ENCODE assay signal across 1 cellular context in the genomic region with DNA sequence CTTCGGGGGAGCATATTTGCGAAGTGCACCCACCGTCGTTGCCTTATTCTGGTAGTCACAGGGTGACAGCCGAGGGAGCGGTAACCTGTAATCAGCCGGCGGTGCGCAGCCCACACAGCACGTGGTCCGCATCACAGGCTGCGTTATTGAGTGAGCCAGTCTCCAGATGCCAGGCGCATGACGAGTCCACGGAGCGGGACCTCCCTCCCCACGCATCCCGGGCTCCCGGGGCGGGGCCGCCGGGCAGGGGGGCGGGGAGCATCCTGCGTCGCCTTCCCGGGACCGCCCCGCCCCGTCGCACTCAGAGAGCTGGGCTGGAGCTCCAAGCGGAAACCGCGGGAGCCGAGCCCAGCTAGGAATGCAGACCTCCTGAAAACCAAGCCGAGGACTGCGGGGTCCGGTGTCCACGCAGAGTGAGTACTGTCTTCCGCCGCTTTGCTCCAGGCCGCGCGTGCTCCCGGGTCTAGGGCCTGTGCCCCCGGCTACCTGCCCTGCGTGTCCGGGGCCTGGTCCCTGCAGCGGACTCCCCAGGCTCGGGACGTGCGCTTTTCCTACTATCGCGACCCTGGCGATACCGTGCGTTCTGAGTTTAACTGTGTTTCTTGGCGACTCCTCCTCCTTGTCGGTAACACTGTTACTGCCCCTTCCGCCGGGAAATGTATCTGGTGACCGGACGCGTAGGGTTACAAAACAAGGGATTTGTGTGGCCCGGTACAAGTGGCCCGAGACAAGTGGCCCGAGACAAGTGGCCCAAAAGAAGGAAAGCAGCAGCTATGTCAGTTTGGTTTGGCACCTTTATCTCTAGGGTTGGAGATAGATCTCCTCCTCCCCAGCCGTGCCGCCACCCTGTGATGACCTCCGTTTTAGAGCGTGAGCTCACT.
TF ChIP-seq lines count a peak whose summit lies in the region.

No MANE protein-coding gene starts in this region.

TF ChIP-seq in HepG2, 621 proteins besides CTCF, POLR2A, EP300 and RAD21 (continued from another document and continues in another):
- TF ChIP-seq, protein P1, sequence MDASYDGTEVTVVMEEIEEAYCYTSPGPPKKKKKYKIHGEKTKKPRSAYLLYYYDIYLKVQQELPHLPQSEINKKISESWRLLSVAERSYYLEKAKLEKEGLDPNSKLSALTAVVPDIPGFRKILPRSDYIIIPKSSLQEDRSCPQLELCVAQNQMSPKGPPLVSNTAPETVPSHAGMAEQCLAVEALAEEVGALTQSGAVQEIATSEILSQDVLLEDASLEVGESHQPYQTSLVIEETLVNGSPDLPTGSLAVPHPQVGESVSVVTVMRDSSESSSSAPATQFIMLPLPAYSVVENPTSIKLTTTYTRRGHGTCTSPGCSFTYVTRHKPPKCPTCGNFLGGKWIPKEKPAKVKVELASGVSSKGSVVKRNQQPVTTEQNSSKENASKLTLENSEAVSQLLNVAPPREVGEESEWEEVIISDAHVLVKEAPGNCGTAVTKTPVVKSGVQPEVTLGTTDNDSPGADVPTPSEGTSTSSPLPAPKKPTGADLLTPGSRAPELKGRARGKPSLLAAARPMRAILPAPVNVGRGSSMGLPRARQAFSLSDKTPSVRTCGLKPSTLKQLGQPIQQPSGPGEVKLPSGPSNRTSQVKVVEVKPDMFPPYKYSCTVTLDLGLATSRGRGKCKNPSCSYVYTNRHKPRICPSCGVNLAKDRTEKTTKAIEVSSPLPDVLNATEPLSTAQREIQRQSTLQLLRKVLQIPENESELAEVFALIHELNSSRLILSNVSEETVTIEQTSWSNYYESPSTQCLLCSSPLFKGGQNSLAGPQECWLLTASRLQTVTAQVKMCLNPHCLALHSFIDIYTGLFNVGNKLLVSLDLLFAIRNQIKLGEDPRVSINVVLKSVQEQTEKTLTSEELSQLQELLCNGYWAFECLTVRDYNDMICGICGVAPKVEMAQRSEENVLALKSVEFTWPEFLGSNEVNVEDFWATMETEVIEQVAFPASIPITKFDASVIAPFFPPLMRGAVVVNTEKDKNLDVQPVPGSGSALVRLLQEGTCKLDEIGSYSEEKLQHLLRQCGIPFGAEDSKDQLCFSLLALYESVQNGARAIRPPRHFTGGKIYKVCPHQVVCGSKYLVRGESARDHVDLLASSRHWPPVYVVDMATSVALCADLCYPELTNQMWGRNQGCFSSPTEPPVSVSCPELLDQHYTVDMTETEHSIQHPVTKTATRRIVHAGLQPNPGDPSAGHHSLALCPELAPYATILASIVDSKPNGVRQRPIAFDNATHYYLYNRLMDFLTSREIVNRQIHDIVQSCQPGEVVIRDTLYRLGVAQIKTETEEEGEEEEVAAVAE (CRISPR knock-in tag; IDR thresholded peaks at IDR 0.05; ENCODE audit: borderline replicate concordance), result no peak
- no peak for TF ChIP-seq ZNF790 (CRISPR knock-in tag; IDR thresholded peaks at IDR 0.05; ENCODE audit: borderline replicate concordance)
- TF ChIP-seq ETV5 (CRISPR knock-in tag; IDR thresholded peaks at IDR 0.05; ENCODE audit: borderline replicate concordance), result no peak; the same call in 1 of the 2 replicates
- TF ChIP-seq PAWR (CRISPR knock-in tag; IDR thresholded peaks at IDR 0.05; ENCODE audit: borderline replicate concordance), result no peak
- TF ChIP-seq RFX1 (IDR thresholded peaks at IDR 0.05), result no peak
- TF ChIP-seq SRSF9 (IDR thresholded peaks at IDR 0.05; ENCODE audit: borderline replicate concordance, insufficient read depth, low read depth, low read length, poor library complexity, severe bottlenecking), result no peak
- no peak; the same call in 1 of the 2 replicates for TF ChIP-seq ZNF251 (CRISPR knock-in tag; IDR thresholded peaks at IDR 0.05)
- TF ChIP-seq, protein P2, sequence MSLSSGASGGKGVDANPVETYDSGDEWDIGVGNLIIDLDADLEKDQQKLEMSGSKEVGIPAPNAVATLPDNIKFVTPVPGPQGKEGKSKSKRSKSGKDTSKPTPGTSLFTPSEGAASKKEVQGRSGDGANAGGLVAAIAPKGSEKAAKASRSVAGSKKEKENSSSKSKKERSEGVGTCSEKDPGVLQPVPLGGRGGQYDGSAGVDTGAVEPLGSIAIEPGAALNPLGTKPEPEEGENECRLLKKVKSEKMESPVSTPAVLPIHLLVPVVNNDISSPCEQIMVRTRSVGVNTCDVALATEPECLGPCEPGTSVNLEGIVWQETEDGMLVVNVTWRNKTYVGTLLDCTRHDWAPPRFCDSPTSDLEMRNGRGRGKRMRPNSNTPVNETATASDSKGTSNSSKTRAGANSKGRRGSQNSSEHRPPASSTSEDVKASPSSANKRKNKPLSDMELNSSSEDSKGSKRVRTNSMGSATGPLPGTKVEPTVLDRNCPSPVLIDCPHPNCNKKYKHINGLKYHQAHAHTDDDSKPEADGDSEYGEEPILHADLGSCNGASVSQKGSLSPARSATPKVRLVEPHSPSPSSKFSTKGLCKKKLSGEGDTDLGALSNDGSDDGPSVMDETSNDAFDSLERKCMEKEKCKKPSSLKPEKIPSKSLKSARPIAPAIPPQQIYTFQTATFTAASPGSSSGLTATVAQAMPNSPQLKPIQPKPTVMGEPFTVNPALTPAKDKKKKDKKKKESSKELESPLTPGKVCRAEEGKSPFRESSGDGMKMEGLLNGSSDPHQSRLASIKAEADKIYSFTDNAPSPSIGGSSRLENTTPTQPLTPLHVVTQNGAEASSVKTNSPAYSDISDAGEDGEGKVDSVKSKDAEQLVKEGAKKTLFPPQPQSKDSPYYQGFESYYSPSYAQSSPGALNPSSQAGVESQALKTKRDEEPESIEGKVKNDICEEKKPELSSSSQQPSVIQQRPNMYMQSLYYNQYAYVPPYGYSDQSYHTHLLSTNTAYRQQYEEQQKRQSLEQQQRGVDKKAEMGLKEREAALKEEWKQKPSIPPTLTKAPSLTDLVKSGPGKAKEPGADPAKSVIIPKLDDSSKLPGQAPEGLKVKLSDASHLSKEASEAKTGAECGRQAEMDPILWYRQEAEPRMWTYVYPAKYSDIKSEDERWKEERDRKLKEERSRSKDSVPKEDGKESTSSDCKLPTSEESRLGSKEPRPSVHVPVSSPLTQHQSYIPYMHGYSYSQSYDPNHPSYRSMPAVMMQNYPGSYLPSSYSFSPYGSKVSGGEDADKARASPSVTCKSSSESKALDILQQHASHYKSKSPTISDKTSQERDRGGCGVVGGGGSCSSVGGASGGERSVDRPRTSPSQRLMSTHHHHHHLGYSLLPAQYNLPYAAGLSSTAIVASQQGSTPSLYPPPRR (CRISPR knock-in tag; IDR thresholded peaks at IDR 0.05; ENCODE audit: borderline replicate concordance), result 0 out of 2 replicates have a peak, but pooled peaks have one; percentile 42
- TF ChIP-seq ZNF7 (CRISPR knock-in tag; IDR thresholded peaks at IDR 0.05), result no peak
- peak; percentile 48; the same call in 1 of the 2 replicates for TF ChIP-seq HOXA5 (CRISPR knock-in tag; IDR thresholded peaks at IDR 0.05)
- TF ChIP-seq SIX1 (CRISPR knock-in tag; IDR thresholded peaks at IDR 0.05; ENCODE audit: borderline replicate concordance), result no peak
- TF ChIP-seq, protein P3, sequence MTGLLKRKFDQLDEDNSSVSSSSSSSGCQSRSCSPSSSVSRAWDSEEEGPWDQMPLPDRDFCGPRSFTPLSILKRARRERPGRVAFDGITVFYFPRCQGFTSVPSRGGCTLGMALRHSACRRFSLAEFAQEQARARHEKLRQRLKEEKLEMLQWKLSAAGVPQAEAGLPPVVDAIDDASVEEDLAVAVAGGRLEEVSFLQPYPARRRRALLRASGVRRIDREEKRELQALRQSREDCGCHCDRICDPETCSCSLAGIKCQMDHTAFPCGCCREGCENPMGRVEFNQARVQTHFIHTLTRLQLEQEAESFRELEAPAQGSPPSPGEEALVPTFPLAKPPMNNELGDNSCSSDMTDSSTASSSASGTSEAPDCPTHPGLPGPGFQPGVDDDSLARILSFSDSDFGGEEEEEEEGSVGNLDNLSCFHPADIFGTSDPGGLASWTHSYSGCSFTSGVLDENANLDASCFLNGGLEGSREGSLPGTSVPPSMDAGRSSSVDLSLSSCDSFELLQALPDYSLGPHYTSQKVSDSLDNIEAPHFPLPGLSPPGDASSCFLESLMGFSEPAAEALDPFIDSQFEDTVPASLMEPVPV (CRISPR knock-in tag; IDR thresholded peaks at IDR 0.05), result no peak
- TF ChIP-seq, protein P4, sequence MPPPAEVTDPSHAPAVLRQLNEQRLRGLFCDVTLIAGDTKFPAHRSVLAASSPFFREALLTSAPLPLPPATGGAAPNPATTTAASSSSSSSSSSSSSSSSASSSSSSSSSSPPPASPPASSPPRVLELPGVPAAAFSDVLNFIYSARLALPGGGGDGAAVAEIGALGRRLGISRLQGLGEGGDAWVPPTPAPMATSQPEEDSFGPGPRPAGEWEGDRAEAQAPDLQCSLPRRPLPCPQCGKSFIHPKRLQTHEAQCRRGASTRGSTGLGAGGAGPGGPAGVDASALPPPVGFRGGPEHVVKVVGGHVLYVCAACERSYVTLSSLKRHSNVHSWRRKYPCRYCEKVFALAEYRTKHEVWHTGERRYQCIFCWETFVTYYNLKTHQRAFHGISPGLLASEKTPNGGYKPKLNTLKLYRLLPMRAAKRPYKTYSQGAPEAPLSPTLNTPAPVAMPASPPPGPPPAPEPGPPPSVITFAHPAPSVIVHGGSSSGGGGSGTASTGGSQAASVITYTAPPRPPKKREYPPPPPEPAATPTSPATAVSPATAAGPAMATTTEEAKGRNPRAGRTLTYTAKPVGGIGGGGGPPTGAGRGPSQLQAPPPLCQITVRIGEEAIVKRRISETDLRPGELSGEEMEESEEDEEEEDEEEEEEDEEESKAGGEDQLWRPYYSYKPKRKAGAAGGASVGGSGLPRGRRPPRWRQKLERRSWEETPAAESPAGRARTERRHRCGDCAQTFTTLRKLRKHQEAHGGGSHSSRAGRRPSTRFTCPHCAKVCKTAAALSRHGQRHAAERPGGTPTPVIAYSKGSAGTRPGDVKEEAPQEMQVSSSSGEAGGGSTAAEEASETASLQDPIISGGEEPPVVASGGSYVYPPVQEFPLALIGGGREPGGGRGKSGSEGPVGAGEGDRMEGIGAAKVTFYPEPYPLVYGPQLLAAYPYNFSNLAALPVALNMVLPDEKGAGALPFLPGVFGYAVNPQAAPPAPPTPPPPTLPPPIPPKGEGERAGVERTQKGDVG (CRISPR knock-in tag; IDR thresholded peaks at IDR 0.05; ENCODE audit: borderline replicate concordance), result no peak
- TF ChIP-seq KAT2B (IDR thresholded peaks at IDR 0.05; ENCODE audit: borderline replicate concordance, low read depth, low read length), result no peak
- peak; percentile 62; the same call in 1 of the 2 replicates for TF ChIP-seq ZNF230 (CRISPR knock-in tag; IDR thresholded peaks at IDR 0.05)
- no peak for TF ChIP-seq SALL2 (CRISPR knock-in tag; IDR thresholded peaks at IDR 0.05)
- TF ChIP-seq HMGA1 (CRISPR knock-in tag; conservative IDR thresholded peaks at IDR 0.05), result no peak
- no peak for TF ChIP-seq ZNF577 (CRISPR knock-in tag; IDR thresholded peaks at IDR 0.05; ENCODE audit: borderline replicate concordance, low read depth)
- TF ChIP-seq, protein P5, sequence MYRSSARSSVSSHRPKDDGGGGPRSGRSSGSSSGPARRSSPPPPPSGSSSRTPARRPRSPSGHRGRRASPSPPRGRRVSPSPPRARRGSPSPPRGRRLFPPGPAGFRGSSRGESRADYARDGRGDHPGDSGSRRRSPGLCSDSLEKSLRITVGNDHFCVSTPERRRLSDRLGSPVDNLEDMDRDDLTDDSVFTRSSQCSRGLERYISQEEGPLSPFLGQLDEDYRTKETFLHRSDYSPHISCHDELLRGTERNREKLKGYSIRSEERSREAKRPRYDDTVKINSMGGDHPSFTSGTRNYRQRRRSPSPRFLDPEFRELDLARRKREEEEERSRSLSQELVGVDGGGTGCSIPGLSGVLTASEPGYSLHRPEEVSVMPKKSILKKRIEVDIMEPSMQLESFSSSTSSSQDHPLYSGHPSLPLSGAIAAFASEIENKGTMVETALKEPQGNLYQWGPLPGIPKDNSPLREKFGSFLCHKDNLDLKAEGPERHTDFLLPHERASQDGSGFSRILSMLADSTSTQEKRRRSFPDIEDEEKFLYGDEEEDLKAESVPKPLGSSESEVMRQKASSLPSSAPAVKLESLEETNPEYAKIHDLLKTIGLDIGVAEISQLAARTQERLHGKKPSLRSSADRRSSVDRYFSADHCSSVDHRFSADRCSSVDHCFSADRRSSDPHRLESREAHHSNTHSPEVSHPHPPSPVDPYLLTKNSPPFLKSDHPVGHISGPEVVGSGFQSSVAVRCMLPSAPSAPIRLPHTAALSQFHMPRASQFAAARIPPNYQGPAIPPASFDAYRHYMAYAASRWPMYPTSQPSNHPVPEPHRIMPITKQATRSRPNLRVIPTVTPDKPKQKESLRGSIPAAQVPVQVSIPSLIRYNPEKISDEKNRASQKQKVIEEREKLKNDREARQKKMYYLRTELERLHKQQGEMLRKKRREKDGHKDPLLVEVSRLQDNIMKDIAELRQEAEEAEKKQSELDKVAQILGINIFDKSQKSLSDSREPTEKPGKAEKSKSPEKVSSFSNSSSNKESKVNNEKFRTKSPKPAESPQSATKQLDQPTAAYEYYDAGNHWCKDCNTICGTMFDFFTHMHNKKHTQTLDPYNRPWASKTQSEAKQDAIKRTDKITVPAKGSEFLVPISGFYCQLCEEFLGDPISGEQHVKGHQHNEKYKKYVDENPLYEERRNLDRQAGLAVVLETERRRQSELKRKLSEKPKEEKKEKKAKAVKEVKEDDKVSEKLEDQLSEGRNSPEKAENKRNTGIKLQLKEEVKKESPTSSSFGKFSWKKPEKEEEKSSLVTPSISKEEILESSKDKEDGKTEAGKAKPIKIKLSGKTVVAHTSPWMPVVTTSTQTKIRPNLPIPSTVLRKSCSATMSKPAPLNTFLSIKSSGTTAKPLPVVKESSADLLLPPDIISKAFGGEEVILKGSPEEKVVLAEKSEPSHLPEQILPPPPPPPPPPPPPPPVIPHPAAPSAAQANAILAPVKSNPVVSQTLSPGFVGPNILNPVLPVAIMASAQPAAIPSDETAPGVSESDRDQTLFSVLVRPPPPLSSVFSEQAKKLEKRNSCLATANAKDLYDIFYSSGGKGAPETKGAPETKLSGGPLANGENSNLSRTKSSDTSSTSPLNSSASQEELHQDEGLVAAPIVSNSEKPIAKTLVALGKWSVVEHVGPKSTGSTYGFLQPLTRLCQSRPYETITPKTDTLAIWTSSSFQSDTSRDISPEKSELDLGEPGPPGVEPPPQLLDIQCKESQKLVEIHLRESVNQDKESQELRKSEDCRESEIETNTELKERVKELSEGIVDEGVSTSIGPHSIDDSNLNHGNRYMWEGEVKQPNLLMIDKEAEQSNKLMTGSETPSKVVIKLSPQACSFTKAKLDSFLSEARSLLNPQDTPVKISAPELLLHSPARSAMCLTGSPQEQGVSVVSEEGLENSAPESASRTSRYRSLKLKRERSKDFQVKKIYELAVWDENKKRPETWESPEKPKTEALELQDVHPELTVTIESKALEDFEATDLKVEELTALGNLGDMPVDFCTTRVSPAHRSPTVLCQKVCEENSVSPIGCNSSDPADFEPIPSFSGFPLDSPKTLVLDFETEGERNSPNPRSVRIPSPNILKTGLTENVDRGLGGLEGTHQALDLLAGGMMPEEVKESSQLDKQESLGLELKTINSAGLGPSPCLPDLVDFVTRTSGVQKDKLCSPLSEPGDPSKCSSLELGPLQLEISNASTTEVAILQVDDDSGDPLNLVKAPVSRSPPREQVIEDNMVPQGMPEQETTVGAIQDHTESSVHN (CRISPR knock-in tag; IDR thresholded peaks at IDR 0.05), result no peak
- TF ChIP-seq, protein P6, sequence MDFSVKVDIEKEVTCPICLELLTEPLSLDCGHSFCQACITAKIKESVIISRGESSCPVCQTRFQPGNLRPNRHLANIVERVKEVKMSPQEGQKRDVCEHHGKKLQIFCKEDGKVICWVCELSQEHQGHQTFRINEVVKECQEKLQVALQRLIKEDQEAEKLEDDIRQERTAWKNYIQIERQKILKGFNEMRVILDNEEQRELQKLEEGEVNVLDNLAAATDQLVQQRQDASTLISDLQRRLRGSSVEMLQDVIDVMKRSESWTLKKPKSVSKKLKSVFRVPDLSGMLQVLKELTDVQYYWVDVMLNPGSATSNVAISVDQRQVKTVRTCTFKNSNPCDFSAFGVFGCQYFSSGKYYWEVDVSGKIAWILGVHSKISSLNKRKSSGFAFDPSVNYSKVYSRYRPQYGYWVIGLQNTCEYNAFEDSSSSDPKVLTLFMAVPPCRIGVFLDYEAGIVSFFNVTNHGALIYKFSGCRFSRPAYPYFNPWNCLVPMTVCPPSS (IDR thresholded peaks at IDR 0.05), result no peak
- no peak for TF ChIP-seq ARID2 (CRISPR knock-in tag; IDR thresholded peaks at IDR 0.05; ENCODE audit: borderline replicate concordance)
- no peak for TF ChIP-seq ZBTB8A (CRISPR knock-in tag; IDR thresholded peaks at IDR 0.05; ENCODE audit: borderline replicate concordance, low read depth)
- peak; percentile 62 for TF ChIP-seq SP5 (CRISPR knock-in tag; IDR thresholded peaks at IDR 0.05; ENCODE audit: borderline replicate concordance, low read depth)
